Comparison of ENCODE assay signal across 8 cellular contexts in the genomic region with DNA sequence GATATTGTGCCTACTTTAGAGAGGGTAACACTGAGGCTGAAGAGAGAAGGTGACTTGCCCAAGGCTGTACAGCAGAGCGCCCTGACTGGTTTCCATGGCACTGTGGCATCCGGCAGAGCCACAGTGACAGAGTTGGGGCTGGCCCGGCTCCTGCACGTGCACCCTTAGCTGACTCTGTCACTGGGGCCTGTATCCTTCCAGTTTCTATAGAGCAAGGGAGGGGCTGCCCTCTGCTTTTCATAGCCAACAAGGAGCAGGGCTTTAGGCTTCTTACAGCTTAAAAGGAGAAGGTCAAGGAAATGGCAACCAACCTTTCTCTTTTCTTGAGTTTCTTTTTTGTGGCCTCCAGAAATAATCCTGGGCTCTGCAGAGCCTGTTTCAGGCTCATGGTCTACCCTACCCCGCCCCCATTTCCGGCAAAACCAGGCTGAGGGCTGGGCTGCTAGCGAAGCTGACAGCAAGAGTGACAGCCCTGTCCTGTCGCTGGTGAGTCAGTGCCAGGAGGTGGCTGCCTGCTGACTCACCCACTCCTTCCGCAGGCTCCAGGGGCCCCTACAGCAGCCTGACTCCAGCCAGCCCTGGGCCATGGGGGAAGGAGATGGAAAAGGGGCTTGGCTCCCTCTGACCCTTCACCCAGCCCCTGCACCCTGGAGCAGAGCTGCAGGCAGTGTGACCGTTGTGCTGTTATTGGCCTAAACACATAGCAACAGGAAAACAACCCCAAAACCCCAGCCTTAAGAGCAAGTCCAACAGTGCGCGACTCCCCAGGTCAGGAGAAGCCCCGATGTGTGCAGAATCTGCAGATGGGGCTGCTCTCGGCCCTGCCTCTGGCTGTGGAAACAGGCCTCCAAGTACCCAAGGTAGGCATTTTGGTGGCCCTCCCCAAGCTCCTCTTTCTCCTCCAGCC. TPM values are rescaled to one million over a fixed set of nuclear protein-coding genes. Genes with fewer than 3 reads are reported as not detected.
DNase-seq lines count a peak whose midpoint lies in the region; ATAC-seq lines count a peak whose summit lies in the region.

No MANE protein-coding gene starts in this region.

- no peaks in the 10 kb centered on the region for H3K27me3 Mint-ChIP-seq in activated CD4-positive, alpha-beta memory T cell treated with anti-CD3 and anti-CD28 coated beads, Interleukin-2, amount 10 ng/mL, durations not matched to agents 7 days and 5 days

- CTCF ChIA-PET in activated CD4-positive, alpha-beta memory T cell treated with anti-CD3 and anti-CD28 coated beads, Interleukin-2, amount 10 ng/mL, durations not matched to agents 7 days and 5 days (lab: Charles Lee) = interaction anchor here (0.8 to 4.5 kb wide), 10 partner anchors 25 to 229 kb away, joined by 3 to 28 read pairs (median 4); partner anchors contain the start of gene SLC6A6

- DNase-seq in NCI-H510A (lab: John Stamatoyannopoulos, UW) (peak; percentile 52), midbrain (lab: John Stamatoyannopoulos, UW) (peak; percentile 73), NCI-H187 treated with DMSO at 0.1 percent for 48 hours (lab: John Stamatoyannopoulos, UW) (no peak)
- peak; percentile 96 for DNase-seq in activated CD4-positive, alpha-beta memory T cell treated with anti-CD3 and anti-CD28 coated beads, Interleukin-2, amount 10 ng/mL, durations not matched to agents 7 days and 5 days
- peak; percentile 95 for DNase-seq in effector CD4-positive, alpha-beta T cell
- peak; percentile 91 for DNase-seq in stimulated activated CD8-positive, alpha-beta memory T cell treated with anti-CD3 and anti-CD28 coated beads, Interleukin-4, amount 100 ng/mL, for 24 hours (ENCODE audit: low read depth)

- H3K27ac Mint-ChIP-seq in activated CD4-positive, alpha-beta memory T cell treated with anti-CD3 and anti-CD28 coated beads, Interleukin-2, amount 10 ng/mL, durations not matched to agents 7 days and 5 days = peak overlapping the region; percentile 100

- no peaks in the 10 kb centered on the region for H3K9me3 Mint-ChIP-seq in activated CD4-positive, alpha-beta memory T cell treated with anti-CD3 and anti-CD28 coated beads, Interleukin-2, amount 10 ng/mL, durations not matched to agents 7 days and 5 days

- peaks cover 89% of the 10 kb centered on the region for H3K4me1 Mint-ChIP-seq in activated CD4-positive, alpha-beta memory T cell treated with anti-CD3 and anti-CD28 coated beads, Interleukin-2, amount 10 ng/mL, durations not matched to agents 7 days and 5 days

- POLR2A ChIA-PET in activated CD4-positive, alpha-beta memory T cell treated with anti-CD3 and anti-CD28 coated beads, Interleukin-2, amount 10 ng/mL, durations not matched to agents 7 days and 5 days (lab: Charles Lee) = interaction anchor here (0.9 to 4.9 kb wide), 19 partner anchors 8 to 525 kb away, joined by 3 to 105 read pairs (median 6); partner anchors contain the start of genes CCDC174, CHCHD4, LSM3 and SLC6A6

- peaks cover 10% of the 10 kb centered on the region for H3K36me3 Mint-ChIP-seq in activated CD4-positive, alpha-beta memory T cell treated with anti-CD3 and anti-CD28 coated beads, Interleukin-2, amount 10 ng/mL, durations not matched to agents 7 days and 5 days (ENCODE audit: low read depth)

- peak overlapping the region; percentile 75 for H3K4me3 Mint-ChIP-seq in activated CD4-positive, alpha-beta memory T cell treated with anti-CD3 and anti-CD28 coated beads, Interleukin-2, amount 10 ng/mL, durations not matched to agents 7 days and 5 days

- ATAC-seq in GM18520 (IDR thresholded peaks at IDR 0.05; ENCODE audit: unreplicated experiment) (peak; percentile 74), HG02852 (IDR thresholded peaks at IDR 0.05; ENCODE audit: unreplicated experiment) (peak; percentile 77)

RNA-seq across cellular contexts. Expression of gene SLC6A6, which starts 29.8 kb away (rescaled TPM):
- total RNA-seq in activated CD4-positive, alpha-beta memory T cell treated with anti-CD3 and anti-CD28 coated beads, Interleukin-2, amount 10 ng/mL, durations not matched to agents 7 days and 5 days = 10 to 100 TPM; 59.0 to 61.5 TPM
